1 cellular context compared by ENCODE assay signal in the genomic region with DNA sequence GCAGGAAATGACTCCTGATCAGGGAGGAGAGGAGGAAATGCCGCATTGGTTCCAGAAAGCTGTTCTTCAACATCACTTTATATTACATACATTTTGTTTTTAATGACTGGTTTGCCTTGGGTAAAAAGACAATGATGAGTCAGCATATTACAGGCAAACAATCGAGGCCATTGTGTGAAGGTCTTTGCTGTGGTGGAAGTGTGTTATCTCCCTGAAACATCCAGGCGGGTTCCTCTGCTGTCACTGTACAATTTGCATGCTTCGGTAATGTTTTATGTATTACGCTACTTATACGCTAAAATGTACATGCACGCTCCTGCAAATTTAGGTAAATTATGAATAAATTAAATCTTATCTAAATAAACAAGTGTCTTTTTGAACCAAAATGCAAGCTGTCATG.
TF ChIP-seq lines count a peak whose summit lies in the region.

No MANE protein-coding gene starts in this region.

TF ChIP-seq in HepG2, 621 proteins besides CTCF, POLR2A, EP300 and RAD21:
- TF ChIP-seq, protein P1, sequence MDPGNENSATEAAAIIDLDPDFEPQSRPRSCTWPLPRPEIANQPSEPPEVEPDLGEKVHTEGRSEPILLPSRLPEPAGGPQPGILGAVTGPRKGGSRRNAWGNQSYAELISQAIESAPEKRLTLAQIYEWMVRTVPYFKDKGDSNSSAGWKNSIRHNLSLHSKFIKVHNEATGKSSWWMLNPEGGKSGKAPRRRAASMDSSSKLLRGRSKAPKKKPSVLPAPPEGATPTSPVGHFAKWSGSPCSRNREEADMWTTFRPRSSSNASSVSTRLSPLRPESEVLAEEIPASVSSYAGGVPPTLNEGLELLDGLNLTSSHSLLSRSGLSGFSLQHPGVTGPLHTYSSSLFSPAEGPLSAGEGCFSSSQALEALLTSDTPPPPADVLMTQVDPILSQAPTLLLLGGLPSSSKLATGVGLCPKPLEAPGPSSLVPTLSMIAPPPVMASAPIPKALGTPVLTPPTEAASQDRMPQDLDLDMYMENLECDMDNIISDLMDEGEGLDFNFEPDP (CRISPR knock-in tag; conservative IDR thresholded peaks at IDR 0.05), result no peak
- no peak for TF ChIP-seq SUZ12 (IDR thresholded peaks at IDR 0.05; ENCODE audit: low read depth, low read length)
- TF ChIP-seq ZNF12 (CRISPR knock-in tag; IDR thresholded peaks at IDR 0.05), result no peak
- TF ChIP-seq MAFK (conservative IDR thresholded peaks at IDR 0.05 in 1 of 2, IDR thresholded peaks at IDR 0.05 in 1 of 2; ENCODE audit: low read length in 2 of 2), result peak; percentile 98 to 99
- TF ChIP-seq TBX3 (IDR thresholded peaks at IDR 0.05; ENCODE audit: borderline replicate concordance), result no peak
- TF ChIP-seq NFE2L2 (IDR thresholded peaks at IDR 0.05; ENCODE audit: low read length), result peak; percentile 70
- TF ChIP-seq MAFF (IDR thresholded peaks at IDR 0.05; ENCODE audit: low read depth, low read length), result peak; percentile 99
